27 cellular contexts compared by ENCODE assay signal in genomic region chr14:70140614-70141013, GRCh38. TPM values are rescaled to one million over a fixed set of nuclear protein-coding genes. Genes with fewer than 3 reads are reported as not detected.
"Had no signal": no experiment of that assay in that cellular context is flagged by ENCODE, and none has a peak within 500 bp of the region (broad histone marks: within the 10 kb centered on the region; RNA-seq: fewer than 3 reads in every experiment).

No MANE protein-coding gene starts in this region.

- H3K27ac ChIP-seq: brain microvascular endothelial cell, esophagus muscularis mucosa, foreskin keratinocyte, gastrocnemius medialis had no signal

- H3K4me1 ChIP-seq: esophagus muscularis mucosa, foreskin keratinocyte had no signal

- H3K9me3 ChIP-seq: esophagus muscularis mucosa, gastrocnemius medialis had no signal

- ATAC-seq: activated CD4-positive, alpha-beta T cell treated with anti-CD3 and anti-CD28 coated beads for 36 hours; activated CD8-positive, alpha-beta memory T cell treated with anti-CD3 and anti-CD28 coated beads, Interleukin-2, amount 10 ng/mL, durations not matched to agents 7 days and 5 days; activated CD8-positive, alpha-beta T cell treated with anti-CD3 and anti-CD28 coated beads, Interleukin-2, amount 10 ng/mL, durations not matched to agents 7 days and 5 days; effector memory CD8-positive, alpha-beta T cell; foreskin keratinocyte; gastrocnemius medialis had no signal

- H3K36me3 ChIP-seq: brain microvascular endothelial cell, esophagus muscularis mucosa, gastrocnemius medialis had no signal

- H3K27me3 ChIP-seq: brain microvascular endothelial cell, gastrocnemius medialis had no signal

- H3K4me3 ChIP-seq: esophagus muscularis mucosa, gastrocnemius medialis had no signal

- DNase-seq: activated CD4-positive, alpha-beta memory T cell treated with anti-CD3 and anti-CD28 coated beads for 36 hours; activated CD4-positive, alpha-beta T cell treated with anti-CD3 and anti-CD28 coated beads for 36 hours; activated CD4-positive, alpha-beta T cell treated with anti-CD3 and anti-CD28 coated beads, Interleukin-2, amount 10 ng/mL, durations not matched to agents 24 days and 14 days; activated CD4-positive, CD25-positive, alpha-beta regulatory T cell; activated CD4-positive, CD25-positive, alpha-beta regulatory T cell treated with anti-CD3 and anti-CD28 coated beads, Interleukin-2, amount 50 U/mL, for 72 hours; activated CD8-positive, alpha-beta memory T cell treated with anti-CD3 and anti-CD28 coated beads, Interleukin-2, amount 10 ng/mL, durations not matched to agents 7 days and 5 days; activated CD8-positive, alpha-beta memory T cell treated with anti-CD3 and anti-CD28 coated beads, Interleukin-2, amount 50 U/mL, for 4 hours; activated CD8-positive, alpha-beta T cell treated with anti-CD3 and anti-CD28 coated beads, Interleukin-2, amount 10 ng/mL, durations not matched to agents 7 days and 5 days; activated gamma-delta T cell; activated naive CD4-positive, alpha-beta T cell treated with anti-CD3 and anti-CD28 coated beads, Interleukin-2, amount 50 U/mL, for 16 hours; activated naive CD4-positive, alpha-beta T cell treated with Interleukin-2 at 50 U/mL for 16 hours; activated T-cell treated with anti-CD3 and anti-CD28 coated beads, Interleukin-2, amount 50 U/mL, for 1 hour; activated T-cell treated with anti-CD3 and anti-CD28 coated beads, Interleukin-2, amount 50 U/mL, for 48 hours; amniotic stem cell; anterior cingulate cortex; brain microvascular endothelial cell; cortex of kidney; dermis blood vessel endothelial cell; effector CD4-positive, alpha-beta T cell; effector memory CD8-positive, alpha-beta T cell; erythroblast; foreskin keratinocyte; gastrocnemius medialis; hippocampal formation; T-helper 2 cell had no signal

RNA-seq across cellular contexts. Expression of gene SLC8A3, which starts 48.1 kb away (rescaled TPM):
- total RNA-seq: activated CD8-positive, alpha-beta memory T cell treated with anti-CD3 and anti-CD28 coated beads, Interleukin-2, amount 10 ng/mL, durations not matched to agents 7 days and 5 days; activated CD8-positive, alpha-beta T cell treated with anti-CD3 and anti-CD28 coated beads, Interleukin-2, amount 10 ng/mL, durations not matched to agents 7 days and 5 days; bronchial epithelial cell had no signal
- polyA plus RNA-seq: foreskin keratinocyte had no signal
